Comparison of ENCODE assay signal across 8 cellular contexts in the genomic region with DNA sequence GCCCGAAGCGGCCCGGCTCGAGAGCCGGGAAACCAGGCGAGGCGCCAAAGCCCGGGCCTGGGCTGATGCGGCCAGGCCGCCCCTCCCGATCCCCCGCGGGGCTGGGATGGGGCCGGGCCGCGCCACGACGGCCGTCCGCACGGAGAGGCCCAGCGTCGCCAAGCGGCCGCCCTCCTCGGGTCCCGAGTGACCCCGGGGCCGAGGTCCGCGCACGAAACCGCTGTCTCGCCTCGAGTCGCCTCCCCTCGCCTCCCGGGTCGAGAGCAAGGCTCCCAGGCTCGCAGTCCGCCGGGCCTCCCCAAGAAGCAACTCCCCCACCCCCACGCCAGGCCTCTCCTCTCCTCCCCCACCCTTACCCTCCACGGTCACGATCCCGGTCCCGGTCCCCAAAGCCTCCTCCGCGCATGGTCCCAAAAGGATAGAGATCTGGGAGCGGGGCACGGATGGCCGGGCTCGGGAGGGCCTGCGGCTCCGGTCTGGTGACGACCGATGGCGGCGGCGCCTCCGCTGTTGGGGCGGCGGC.
DNase-seq lines count a peak whose midpoint lies in the region; ATAC-seq and TF ChIP-seq lines count a peak whose summit lies in the region.

No MANE protein-coding gene starts in this region.

- in situ Hi-C loops in brain microvascular endothelial cell (cut with HindIII; ENCODE audit: low pct_ligation_motif_present, low sequenced_read_pairs): no loop called here

- peak overlapping the region; percentile 79 to 97 (median 94) for H3K4me2 ChIP-seq in BLaER1 treated with 17β-estradiol and CSF1 and Interleukin-3, amounts not matched to agents 10 nM and 100 nM

- DNase-seq in T-helper 1 cell: peak; percentile 24 to 53 (median 40)
- peak; percentile 23 for DNase-seq in brain microvascular endothelial cell
- DNase-seq in MV-4-11 (lab: John Stamatoyannopoulos, UW): no peak

- H3K36me3 ChIP-seq in BLaER1 treated with 17β-estradiol and CSF1 and Interleukin-3, amounts not matched to agents 10 nM and 100 nM: peaks cover 26 to 47% (median 39%) of the 10 kb centered on the region in 11 experiments
- peaks cover 23% of the 10 kb centered on the region for H3K36me3 ChIP-seq in brain microvascular endothelial cell (replicated peaks)

- no peak for TF ChIP-seq CTCF in brain microvascular endothelial cell (IDR thresholded peaks at IDR 0.05; ENCODE audit: low read depth, low read length, missing control alignments)

- no peaks in the 10 kb centered on the region for H3K9me3 ChIP-seq in BLaER1 treated with 17β-estradiol and CSF1 and Interleukin-3, amounts not matched to agents 10 nM and 100 nM (replicated peaks in 1 of 11)
- no peaks in the 10 kb centered on the region for H3K9me3 ChIP-seq in iPS-18c (ENCODE audit: control insufficient read depth, insufficient read depth, low read length)

- ATAC-seq in GM19025 (IDR thresholded peaks at IDR 0.05; ENCODE audit: low read depth, unreplicated experiment): peak; percentile 17
- ATAC-seq in HG03432 (IDR thresholded peaks at IDR 0.05; ENCODE audit: unreplicated experiment): peak; percentile 34

- H3K27ac ChIP-seq in BLaER1 treated with 17β-estradiol and CSF1 and Interleukin-3, amounts not matched to agents 10 nM and 100 nM: peak overlapping the region; percentile 99 to 100 (median 100)
- H3K27ac ChIP-seq in brain microvascular endothelial cell (peak overlapping the region; percentile 100), skin epidermis (peak overlapping the region; percentile 89 to 100 (median 100))

- peak overlapping the region; percentile 98 to 100 (median 100) for H3K9ac ChIP-seq in BLaER1 treated with 17β-estradiol and CSF1 and Interleukin-3, amounts not matched to agents 10 nM and 100 nM

- H3K4me3 ChIP-seq in BLaER1 treated with 17β-estradiol and CSF1 and Interleukin-3, amounts not matched to agents 10 nM and 100 nM: peak overlapping the region; percentile 78 to 95 (median 93)
- H3K4me3 ChIP-seq in brain microvascular endothelial cell (ENCODE audit: low read depth, low read length) (peak overlapping the region; percentile 89), iPS-18c (ENCODE audit: insufficient read depth, low read depth, low read length) (peak overlapping the region; percentile 91), skin epidermis (peak overlapping the region; percentile 68 to 97 (median 87))

- H3K4me1 ChIP-seq in BLaER1 treated with 17β-estradiol and CSF1 and Interleukin-3, amounts not matched to agents 10 nM and 100 nM: peaks cover 36 to 63% (median 49%) of the 10 kb centered on the region in 10 experiments

- 0 out of 22 replicates have a peak, but pooled peaks cover 0 to 3% (median 0%) of the 10 kb centered on the region in 11 experiments for H3K27me3 ChIP-seq in BLaER1 treated with 17β-estradiol and CSF1 and Interleukin-3, amounts not matched to agents 10 nM and 100 nM
- H3K27me3 ChIP-seq in brain microvascular endothelial cell (replicated peaks): no peaks in the 10 kb centered on the region

- H4K20me1 ChIP-seq in BLaER1 treated with 17β-estradiol and CSF1 and Interleukin-3, amounts not matched to agents 10 nM and 100 nM: peaks cover 41 to 49% (median 47%) of the 10 kb centered on the region in 11 experiments
